In genomic region chr5:133941456-133942196, GRCh38 we compare ENCODE assay signal across 20 cellular contexts. TPM values are rescaled to one million over a fixed set of nuclear protein-coding genes. Genes with fewer than 3 reads are reported as not detected.
A peak's percentile ranks its signal among the peaks of the same experiment; 100 is the strongest.
DNase-seq lines count a peak whose midpoint lies in the region; ATAC-seq and TF ChIP-seq lines count a peak whose summit lies in the region.
"Had no signal": no experiment of that assay in that cellular context is flagged by ENCODE, and none has a peak within 500 bp of the region (broad histone marks: within the 10 kb centered on the region; RNA-seq: fewer than 3 reads in every experiment).

No MANE protein-coding gene starts in this region.

- H3K36me3 Mint-ChIP-seq in activated B cell treated with CpG ODN at 0.5 μM for 24 hours (ENCODE audit: low read depth) (no peaks in the 10 kb centered on the region), naive B cell (peaks cover 0 to 10% of the 10 kb centered on the region in 2 donors), nephron progenitor cell (ENCODE audit: low read depth) (no peaks in the 10 kb centered on the region)
- H3K36me3 Mint-ChIP-seq: CD4-positive, CD25-positive, alpha-beta regulatory T cell had no signal

- TF ChIP-seq CTCF in activated B cell treated with CpG ODN at 0.5 μM for 24 hours (IDR thresholded peaks at IDR 0.05), result no peak
- TF ChIP-seq CTCF in nephron progenitor cell (IDR thresholded peaks at IDR 0.05), result no peak

- no peak for ATAC-seq in left cardiac atrium
- ATAC-seq in activated B cell treated with CpG ODN at 0.5 μM for 24 hours (ENCODE audit: low read depth), result no peak
- no peak for ATAC-seq in naive B cell (ENCODE audit: low read depth in 2 of 2)
- no peak for ATAC-seq in HG02870 (IDR thresholded peaks at IDR 0.05; ENCODE audit: unreplicated experiment)
- ATAC-seq: HCT116, Panc1 had no signal

- CTCF ChIA-PET in activated B cell treated with CpG ODN at 0.5 μM for 24 hours (lab: Charles Lee), result no interaction called here

- H3K27me3 Mint-ChIP-seq in activated B cell treated with CpG ODN at 0.5 μM for 24 hours, result no peaks in the 10 kb centered on the region
- H3K27me3 Mint-ChIP-seq in naive B cell, result no peaks in the 10 kb centered on the region
- peaks cover 25% of the 10 kb centered on the region for H3K27me3 Mint-ChIP-seq in nephron progenitor cell (ENCODE audit: low read depth, poor library complexity)

- POLR2A ChIA-PET in activated B cell treated with CpG ODN at 0.5 μM for 24 hours (lab: Charles Lee), result no interaction called here

- peak overlapping the region; percentile 77 for H3K27ac Mint-ChIP-seq in activated B cell treated with CpG ODN at 0.5 μM for 24 hours
- H3K27ac Mint-ChIP-seq in naive B cell, result peak overlapping the region in 5 of 6 donors; percentile 80 to 94 (median 85)
- no peak overlapping the region for H3K27ac Mint-ChIP-seq in nephron progenitor cell
- H3K27ac Mint-ChIP-seq: CD4-positive, CD25-positive, alpha-beta regulatory T cell had no signal

- H3K9me3 Mint-ChIP-seq in activated B cell treated with CpG ODN at 0.5 μM for 24 hours, result peaks cover 5% of the 10 kb centered on the region
- peaks cover 0 to 10% (median 7%) of the 10 kb centered on the region in 7 donors for H3K9me3 Mint-ChIP-seq in naive B cell
- H3K9me3 Mint-ChIP-seq in nephron progenitor cell, result peaks cover 3% of the 10 kb centered on the region

- peak; percentile 44 for DNase-seq in cardiac septum (ENCODE audit: low spot score)
- DNase-seq in left cardiac atrium, result no peak
- peak; percentile 12 for DNase-seq in activated B cell treated with CpG ODN at 0.5 μM for 24 hours
- DNase-seq in naive B cell, result no peak
- no peak for DNase-seq in nephron progenitor cell
- no peak for DNase-seq in NCI-H2196 (lab: John Stamatoyannopoulos, UW; ENCODE audit: unreplicated experiment)
- DNase-seq: CD4-positive, CD25-positive, alpha-beta regulatory T cell; COR-L47; DMS79; IMR-90; MV-4-11; NCI-H1105 treated with DMSO at 0.1 percent for 48 hours; NCI-H2029 treated with DMSO at 0.1 percent for 48 hours; NCI-H345; NCI-H524; NCI-H774; NK-92 treated with Interleukin-12 subunit alpha and Interleukin-12 subunit beta, amount 100 ng/mL, for 24 hours had no signal

- H3K4me1 Mint-ChIP-seq in activated B cell treated with CpG ODN at 0.5 μM for 24 hours (peaks cover 73% of the 10 kb centered on the region), naive B cell (peaks cover 55 to 73% (median 63%) of the 10 kb centered on the region in 3 donors), nephron progenitor cell (peaks cover 25% of the 10 kb centered on the region)
- H3K4me1 Mint-ChIP-seq: CD4-positive, CD25-positive, alpha-beta regulatory T cell had no signal

- H3K4me3 Mint-ChIP-seq in activated B cell treated with CpG ODN at 0.5 μM for 24 hours, result no peak overlapping the region
- peak overlapping the region in 5 of 8 donors; percentile 13 to 60 (median 24) for H3K4me3 Mint-ChIP-seq in naive B cell
- no peak overlapping the region for H3K4me3 Mint-ChIP-seq in nephron progenitor cell
- H3K4me3 Mint-ChIP-seq: CD4-positive, CD25-positive, alpha-beta regulatory T cell had no signal

- intact Hi-C loops in cardiac septum (cut with DNase I), result loop anchor here (2.0 kb wide), 1 partner anchor 519 kb away; no protein-coding TSS in a partner anchor
- intact Hi-C loops in left cardiac atrium (cut with DNase I), result loop anchor here in 1 of 2 donors (10.0 kb wide), 3 partner anchors 187 to 827 kb away; no protein-coding TSS in a partner anchor
- intact Hi-C loops in activated B cell treated with CpG ODN at 0.5 μM for 24 hours (cut with micrococcal nuclease), result no loop called here

RNA-seq across cellular contexts. Expression of gene C5orf15, which starts 26.8 kb away (rescaled TPM):
- total RNA-seq in cardiac septum, result 22.5 TPM
- total RNA-seq in left cardiac atrium, result 10 to 100 TPM; 27.9 to 28.2 TPM
- 25.5 and 25.7 TPM in 2 replicates for total RNA-seq in activated B cell treated with CpG ODN at 0.5 μM for 24 hours
- 10 to 100 TPM; 37.2 to 44.3 (median 41.2) TPM for polyA plus RNA-seq in naive B cell (ENCODE audit: low read depth in 6 of 6)

Comparison
In these comparisons a context has a peak if more than half of its experiments do, and no peak if none do; other contexts are left out.
1. DNase-seq: peak in cardiac septum (single experiment) and activated B cell treated with CpG ODN at 0.5 μM for 24 hours (single experiment); none in left cardiac atrium (single experiment), naive B cell (single experiment), nephron progenitor cell (single experiment) and NCI-H2196 (single experiment).
2. H3K4me3 Mint-ChIP-seq: peak in naive B cell (5 of 8); none in activated B cell treated with CpG ODN at 0.5 μM for 24 hours (single experiment) and nephron progenitor cell (single experiment).